ENCODE assay signal across 8 cellular contexts in the genomic region with DNA sequence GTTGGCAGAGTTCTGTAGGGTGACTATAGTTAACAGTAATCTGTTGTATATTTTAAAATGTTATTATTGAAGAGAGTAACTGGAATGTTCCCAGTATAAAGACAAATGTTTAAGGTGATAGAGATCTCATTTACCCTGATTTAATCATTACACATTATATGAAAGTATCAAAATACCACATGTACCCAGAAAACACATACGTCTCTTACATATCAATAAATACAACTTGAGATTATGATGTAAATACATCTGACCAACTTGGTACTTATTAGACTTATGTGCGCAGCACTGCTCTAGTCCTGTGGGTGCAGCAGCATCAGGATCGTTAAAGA. TPM values are rescaled to one million over a fixed set of nuclear protein-coding genes. Genes with fewer than 3 reads are reported as not detected.
A peak's percentile ranks its signal among the peaks of the same experiment; 100 is the strongest.
DNase-seq lines count a peak whose midpoint lies in the region; ATAC-seq and TF ChIP-seq lines count a peak whose summit lies in the region.

No MANE protein-coding gene starts in this region.

- H3K4me1 Mint-ChIP-seq in T-helper 17 cell: peaks cover 35% of the 10 kb centered on the region

- peak overlapping the region; percentile 92 to 97 (median 96) for H3K27ac ChIP-seq in sigmoid colon

- H3K4me3 ChIP-seq in GM12875 (ENCODE audit: low read depth, low read length) (peak overlapping the region; percentile 93), fibroblast of villous mesenchyme (ENCODE audit: low read depth, low read length) (peak overlapping the region; percentile 92), sigmoid colon (peak overlapping the region; percentile 69 to 86 (median 84))

- TF ChIP-seq POLR2A in sigmoid colon (IDR thresholded peaks at IDR 0.05): no peak

- 0% methylated on average over 3 of the region's 3 CpGs for WGBS in sigmoid colon, 2 donors

- H3K9me3 ChIP-seq in T-helper 17 cell (ENCODE audit: control insufficient read depth, low read length, poor library complexity, severe bottlenecking): no peaks in the 10 kb centered on the region
- H3K9me3 ChIP-seq in sigmoid colon: no peaks in the 10 kb centered on the region

- no peaks in the 10 kb centered on the region for H3K27me3 Mint-ChIP-seq in T-helper 17 cell

- H3K36me3 ChIP-seq in sigmoid colon: peaks cover 0 to 30% (median 23%) of the 10 kb centered on the region in 4 donors

- peak overlapping the region; percentile 99 for H3K27ac Mint-ChIP-seq in T-helper 17 cell

- H3K27me3 ChIP-seq in sigmoid colon: no peaks in the 10 kb centered on the region

- H3K4me1 ChIP-seq in sigmoid colon: peaks cover 0 to 36% (median 23%) of the 10 kb centered on the region in 4 donors

- intact Hi-C loops in sigmoid colon (cut with DNase I): no loop called here

- H3K36me3 Mint-ChIP-seq in T-helper 17 cell (ENCODE audit: low read depth): peaks cover 3% of the 10 kb centered on the region

- TF ChIP-seq CTCF in GM12875 (IDR thresholded peaks at IDR 0.05; ENCODE audit: borderline replicate concordance, insufficient read depth, low read depth, low read length): no peak
- TF ChIP-seq CTCF in fibroblast of villous mesenchyme (IDR thresholded peaks at IDR 0.05; ENCODE audit: insufficient read depth, low read depth, low read length): no peak
- no peak for TF ChIP-seq CTCF in sigmoid colon (IDR thresholded peaks at IDR 0.05)
- no peak for TF ChIP-seq CTCF in GM20000 (IDR thresholded peaks at IDR 0.05; ENCODE audit: extremely low read depth, missing control alignments)

- H3K4me3 Mint-ChIP-seq in T-helper 17 cell: peak overlapping the region; percentile 99

- no peak for TF ChIP-seq EP300 in sigmoid colon (IDR thresholded peaks at IDR 0.05)

- DNase-seq in T-helper 17 cell (no peak), fibroblast of villous mesenchyme (ENCODE audit: low read depth) (no peak), sigmoid colon (no peak), DMS53 treated with DMSO at 0.1 percent for 48 hours (lab: John Stamatoyannopoulos, UW; ENCODE audit: unreplicated experiment) (no peak), COLO829 (ENCODE audit: low spot score) (no peak), GM20000 (ENCODE audit: low spot score) (no peak)
- no peak for DNase-seq in activated CD4-positive, CD25-positive, alpha-beta regulatory T cell (lab: John Stamatoyannopoulos, UW)

- no peak for ATAC-seq in T-helper 17 cell

RNA-seq across cellular contexts. Expression of gene PARK7, which starts 0.7 kb away (rescaled TPM):
- total RNA-seq in T-helper 17 cell (100 to 1,000 TPM; 106 to 123 TPM), fibroblast of villous mesenchyme (172 and 198 TPM in 2 replicates), sigmoid colon (100 to 1,000 TPM; 176 to 252 (median 222) TPM)
- polyA plus RNA-seq in sigmoid colon: 100 to 1,000 TPM; 243 to 270 (median 243) TPM

RNA-seq across cellular contexts. Expression of gene TNFRSF9, which starts 20.2 kb away (rescaled TPM):
- total RNA-seq in T-helper 17 cell (1 to 10 TPM in 1 of 2 donors, under 1 TPM in 1; 0.50 to 1.1 TPM), fibroblast of villous mesenchyme (0.32 and 0.43 TPM in 2 replicates), sigmoid colon (not detected)
- 1 to 10 TPM in 2 of 3 donors, not detected in 1; 1.2 to 1.7 TPM for polyA plus RNA-seq in sigmoid colon
